In genomic region chr10:132628966-132629900, GRCh38 we compare ENCODE assay signal across 14 cellular contexts.
DNase-seq lines count a peak whose midpoint lies in the region; ATAC-seq, FAIRE-seq and TF ChIP-seq lines count a peak whose summit lies in the region.
"Had no signal": no experiment of that assay in that cellular context is flagged by ENCODE, and none has a peak within 500 bp of the region (broad histone marks: within the 10 kb centered on the region; RNA-seq: fewer than 3 reads in every experiment).

No MANE protein-coding gene starts in this region.

- TF ChIP-seq POLR2A in gastrocnemius medialis (IDR thresholded peaks at IDR 0.05) = peak in 1 of 2 donors; percentile 15

- no peak overlapping the region for H3K9ac ChIP-seq in BLaER1
- no peak overlapping the region for H3K9ac ChIP-seq in astrocyte (ENCODE audit: low read length)

- in situ Hi-C loops in gastrocnemius medialis (cut with MboI; ENCODE audit: low sequenced_read_pairs in 4 of 4) = loop anchor here (25.0 kb wide), 2 partner anchors 92 to 242 kb away; partner anchors contain the start of genes INPP5A (in 3 of the 4) and PWWP2B (in 3 of the 4)

- H3K27me3 Mint-ChIP-seq in astrocyte (ENCODE audit: low read depth, unreplicated experiment) = no peaks in the 10 kb centered on the region
- no peaks in the 10 kb centered on the region for H3K27me3 Mint-ChIP-seq in naive thymus-derived CD8-positive, alpha-beta T cell

- no peaks in the 10 kb centered on the region for H3K9me3 Mint-ChIP-seq in astrocyte (ENCODE audit: unreplicated experiment)
- H3K9me3 Mint-ChIP-seq in naive thymus-derived CD8-positive, alpha-beta T cell = no peaks in the 10 kb centered on the region

- peaks cover 98% of the 10 kb centered on the region for H3K4me1 ChIP-seq in BLaER1
- H3K4me1 ChIP-seq in astrocyte (ENCODE audit: insufficient read depth, low read length) = peaks cover 38% of the 10 kb centered on the region
- H3K4me1 ChIP-seq in hepatocyte (ENCODE audit: insufficient read depth) = peaks cover 41% of the 10 kb centered on the region
- peaks cover 72 to 77% of the 10 kb centered on the region in 2 donors for H3K4me1 ChIP-seq in gastrocnemius medialis

- intact Hi-C loops in gastrocnemius medialis (cut with DNase I; ENCODE audit: low total_unique reads) = loop anchor here (5.0 kb wide), 1 partner anchor 232 kb away; the partner anchor contains the start of gene PWWP2B

- H3K27ac ChIP-seq in BLaER1 = no peak overlapping the region; the same call in 1 of the 2 replicates
- no peak overlapping the region for H3K27ac ChIP-seq in astrocyte (ENCODE audit: low read depth, low read length)
- H3K27ac ChIP-seq in hepatocyte = peak overlapping the region; percentile 83
- H3K27ac ChIP-seq in gastrocnemius medialis = peak overlapping the region; percentile 90 to 99 (median 92)
- H3K27ac ChIP-seq: VCaP had no signal

- peaks cover 90% of the 10 kb centered on the region for H4K20me1 ChIP-seq in BLaER1
- H4K20me1 ChIP-seq in astrocyte (ENCODE audit: insufficient read depth, low read length) = peaks cover 77% of the 10 kb centered on the region
- no peaks in the 10 kb centered on the region for H4K20me1 ChIP-seq in hepatocyte (ENCODE audit: insufficient read depth, poor library complexity, severe bottlenecking)

- ATAC-seq in gastrocnemius medialis (peak; percentile 38 to 47), HG02852 (IDR thresholded peaks at IDR 0.05; ENCODE audit: unreplicated experiment) (no peak)
- no peak for ATAC-seq in naive thymus-derived CD8-positive, alpha-beta T cell

- H3K4me3 Mint-ChIP-seq in astrocyte (ENCODE audit: unreplicated experiment) = no peak overlapping the region
- H3K4me3 Mint-ChIP-seq in naive thymus-derived CD8-positive, alpha-beta T cell = no peak overlapping the region

- H3K9me2 ChIP-seq in hepatocyte (replicated peaks; ENCODE audit: insufficient read depth) = no peaks in the 10 kb centered on the region

- peaks cover 2% of the 10 kb centered on the region for H3K36me3 Mint-ChIP-seq in astrocyte (ENCODE audit: low read depth, unreplicated experiment)
- H3K36me3 Mint-ChIP-seq in naive thymus-derived CD8-positive, alpha-beta T cell = peaks cover 0 to 2% (median 0%) of the 10 kb centered on the region in 3 donors

- WGBS in hepatocyte (ENCODE audit: low lambda C conversion rate, missing lambda C conversion rate) = 85% methylated on average over 21 of the region's 21 CpGs

- H3K4me2 ChIP-seq in BLaER1 (peak overlapping the region; percentile 80), astrocyte (ENCODE audit: low read length) (no peak overlapping the region), hepatocyte (peak overlapping the region; percentile 62)

- H3K27me3 ChIP-seq in BLaER1 (no peaks in the 10 kb centered on the region), astrocyte (ENCODE audit: insufficient read depth, low read length) (no peaks in the 10 kb centered on the region), hepatocyte (no peaks in the 10 kb centered on the region), gastrocnemius medialis (no peaks in the 10 kb centered on the region)

- H3K79me2 ChIP-seq in astrocyte (ENCODE audit: insufficient read depth, low read length) = peaks cover 47% of the 10 kb centered on the region
- peaks cover 29% of the 10 kb centered on the region for H3K79me2 ChIP-seq in hepatocyte

- H3K4me1 Mint-ChIP-seq in astrocyte (ENCODE audit: low read depth, unreplicated experiment) = peaks cover 20% of the 10 kb centered on the region
- peaks cover 37 to 74% (median 56%) of the 10 kb centered on the region in 4 donors for H3K4me1 Mint-ChIP-seq in naive thymus-derived CD8-positive, alpha-beta T cell

- peak overlapping the region; percentile 13 for H3K27ac Mint-ChIP-seq in astrocyte (ENCODE audit: unreplicated experiment)
- peak overlapping the region in 4 of 10 donors; percentile 34 to 78 (median 56) for H3K27ac Mint-ChIP-seq in naive thymus-derived CD8-positive, alpha-beta T cell

- FAIRE-seq in astrocyte (lab: Jason Lieb, UNC) = no peak
- FAIRE-seq: endometrium had no signal

- POLR2A ChIA-PET in naive thymus-derived CD8-positive, alpha-beta T cell (lab: Charles Lee) = no interaction called here

- no peak overlapping the region for H2AFZ ChIP-seq in astrocyte (ENCODE audit: low read depth, low read length)
- no peak overlapping the region for H2AFZ ChIP-seq in hepatocyte

- DNase-seq in astrocyte (ENCODE audit: low read depth) = no peak
- no peak for DNase-seq in hepatocyte (ENCODE audit: low spot score)
- peak; percentile 59 to 82 for DNase-seq in gastrocnemius medialis
- no peak for DNase-seq in OCI-M2 (lab: John Stamatoyannopoulos, UW; ENCODE audit: unreplicated experiment)
- no peak for DNase-seq in naive thymus-derived CD8-positive, alpha-beta T cell
- no peak for DNase-seq in NCI-H1417 treated with DMSO at 0.1 percent for 48 hours (lab: John Stamatoyannopoulos, UW)
- DNase-seq: ACHN, activated T-cell treated with anti-CD3 and anti-CD28 coated beads for 4 hours, mesendoderm, NCI-H2029 had no signal

- H3K36me3 ChIP-seq in BLaER1 (no peaks in the 10 kb centered on the region), astrocyte (ENCODE audit: insufficient read depth, low read length) (no peaks in the 10 kb centered on the region), hepatocyte (replicated peaks; ENCODE audit: insufficient read depth, low read depth) (no peaks in the 10 kb centered on the region), gastrocnemius medialis (no peaks in the 10 kb centered on the region)

- TF ChIP-seq CTCF in astrocyte (IDR thresholded peaks at IDR 0.05; ENCODE audit: insufficient read depth, low read depth, low read length) (no peak), hepatocyte (IDR thresholded peaks at IDR 0.05; ENCODE audit: poor library complexity) (no peak), gastrocnemius medialis (IDR thresholded peaks at IDR 0.05 in 4 of 5, conservative IDR thresholded peaks at IDR 0.05 in 1 of 5) (peak in 1 of 5 experiments; percentile 6)

- no peaks in the 10 kb centered on the region for H3K9me3 ChIP-seq in BLaER1
- no peaks in the 10 kb centered on the region for H3K9me3 ChIP-seq in astrocyte (ENCODE audit: insufficient read depth, low read depth, low read length)
- H3K9me3 ChIP-seq in hepatocyte (ENCODE audit: low read depth) = no peaks in the 10 kb centered on the region
- H3K9me3 ChIP-seq in gastrocnemius medialis = no peaks in the 10 kb centered on the region

- H3K4me3 ChIP-seq in BLaER1 (no peak overlapping the region), astrocyte (ENCODE audit: insufficient read depth, low read depth, low read length) (no peak overlapping the region), hepatocyte (no peak overlapping the region), gastrocnemius medialis (no peak overlapping the region)

Comparison
In these comparisons a context has a peak if more than half of its experiments do, and no peak if none do; other contexts are left out.
1. H3K27ac ChIP-seq: peak in hepatocyte (single experiment) and gastrocnemius medialis (4 of 4); none in BLaER1 (single experiment) and astrocyte (single experiment).
2. DNase-seq: peak in gastrocnemius medialis (2 of 2); none in astrocyte (single experiment), hepatocyte (single experiment), OCI-M2 (single experiment), naive thymus-derived CD8-positive, alpha-beta T cell (0 of 10) and NCI-H1417 treated with DMSO at 0.1 percent for 48 hours (single experiment).
3. ATAC-seq: peak in gastrocnemius medialis (2 of 2); none in naive thymus-derived CD8-positive, alpha-beta T cell (0 of 2) and HG02852 (single experiment).